8 cellular contexts compared by ENCODE assay signal in the genomic region with DNA sequence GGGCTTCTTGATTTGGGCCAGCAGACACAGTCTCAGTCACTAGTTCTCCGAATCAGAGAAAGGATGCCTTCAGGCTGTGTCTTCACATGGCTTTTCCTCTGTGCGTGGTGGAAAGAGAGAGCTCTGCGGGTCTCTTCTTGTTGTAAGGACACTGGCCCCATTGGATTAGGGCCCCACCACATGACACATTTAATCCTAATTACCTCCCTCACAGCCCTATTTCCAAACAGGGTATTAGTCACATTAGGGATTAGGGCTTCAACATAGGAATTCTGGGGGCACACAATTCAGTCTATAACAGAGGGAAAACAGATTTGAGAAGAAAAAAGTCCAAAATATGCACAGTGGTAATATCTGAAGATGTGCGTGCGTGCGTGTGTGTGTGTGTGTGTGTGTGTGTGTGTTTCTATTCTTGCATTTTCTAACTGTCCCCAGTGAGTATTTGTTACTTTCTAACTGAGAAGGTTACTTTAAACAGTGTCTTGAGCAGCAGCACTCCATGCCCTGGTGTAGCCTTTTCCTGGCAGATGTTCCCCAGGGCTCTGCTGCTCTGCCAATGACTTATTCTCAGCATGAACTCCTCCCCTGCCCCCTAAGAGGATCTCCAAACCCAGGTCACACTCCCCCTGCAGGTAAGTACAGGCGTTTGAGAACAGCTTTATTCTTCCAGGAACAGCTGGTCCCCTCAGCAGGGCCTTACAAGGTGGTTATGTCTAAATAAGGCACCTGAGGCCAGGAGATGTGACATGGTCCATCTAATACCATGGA.
A peak's percentile ranks its signal among the peaks of the same experiment; 100 is the strongest.
DNase-seq lines count a peak whose midpoint lies in the region; ATAC-seq and TF ChIP-seq lines count a peak whose summit lies in the region.

No MANE protein-coding gene starts in this region.

- no peak for TF ChIP-seq CTCF in glutamatergic neuron (IDR thresholded peaks at IDR 0.05; ENCODE audit: partially characterized antibody, unreplicated experiment)

- H3K27me3 Mint-ChIP-seq in glutamatergic neuron (ENCODE audit: unreplicated experiment) = peaks cover 3% of the 10 kb centered on the region

- DNase-seq in DMS114 treated with DMSO at 0.1 percent for 48 hours (lab: John Stamatoyannopoulos, UW; ENCODE audit: unreplicated experiment) = peak; percentile 14
- DNase-seq in M059J (ENCODE audit: low read depth) = peak; percentile 57
- DNase-seq in activated CD8-positive, alpha-beta memory T cell treated with anti-CD3 and anti-CD28 coated beads, Interleukin-2, amount 50 U/mL, for 1 hour (ENCODE audit: extremely low read depth) = peak; percentile 29
- DNase-seq in glutamatergic neuron = no peak
- DNase-seq in stimulated activated CD4-positive, alpha-beta T cell treated with anti-CD3 and anti-CD28 coated beads, Interleukin-4, amount 100 ng/mL, for 24 hours = peak; percentile 62
- DNase-seq in NCI-H2227 (lab: John Stamatoyannopoulos, UW; ENCODE audit: unreplicated experiment) = no peak

- H3K36me3 Mint-ChIP-seq in glutamatergic neuron (ENCODE audit: unreplicated experiment) = peaks cover 13% of the 10 kb centered on the region

- H3K9me3 Mint-ChIP-seq in glutamatergic neuron (ENCODE audit: unreplicated experiment) = peaks cover 7% of the 10 kb centered on the region

- peaks cover 24% of the 10 kb centered on the region for H3K4me1 Mint-ChIP-seq in glutamatergic neuron (ENCODE audit: low read depth, unreplicated experiment)

- ATAC-seq in GM19467 (IDR thresholded peaks at IDR 0.05; ENCODE audit: unreplicated experiment) (peak; percentile 29), HG03025 (IDR thresholded peaks at IDR 0.05; ENCODE audit: low FRiP score, unreplicated experiment) (no peak)

- H3K27ac Mint-ChIP-seq in glutamatergic neuron (ENCODE audit: unreplicated experiment) = peak overlapping the region; percentile 10

- H3K4me3 Mint-ChIP-seq in glutamatergic neuron (ENCODE audit: unreplicated experiment) = no peak overlapping the region

Comparison
In these comparisons a context has a peak if more than half of its experiments do, and no peak if none do; other contexts are left out.
1. DNase-seq: peak in DMS114 treated with DMSO at 0.1 percent for 48 hours (single experiment), M059J (single experiment), activated CD8-positive, alpha-beta memory T cell treated with anti-CD3 and anti-CD28 coated beads, Interleukin-2, amount 50 U/mL, for 1 hour (single experiment) and stimulated activated CD4-positive, alpha-beta T cell treated with anti-CD3 and anti-CD28 coated beads, Interleukin-4, amount 100 ng/mL, for 24 hours (single experiment); none in glutamatergic neuron (single experiment) and NCI-H2227 (single experiment).